8 cellular contexts compared by ENCODE assay signal in the genomic region with DNA sequence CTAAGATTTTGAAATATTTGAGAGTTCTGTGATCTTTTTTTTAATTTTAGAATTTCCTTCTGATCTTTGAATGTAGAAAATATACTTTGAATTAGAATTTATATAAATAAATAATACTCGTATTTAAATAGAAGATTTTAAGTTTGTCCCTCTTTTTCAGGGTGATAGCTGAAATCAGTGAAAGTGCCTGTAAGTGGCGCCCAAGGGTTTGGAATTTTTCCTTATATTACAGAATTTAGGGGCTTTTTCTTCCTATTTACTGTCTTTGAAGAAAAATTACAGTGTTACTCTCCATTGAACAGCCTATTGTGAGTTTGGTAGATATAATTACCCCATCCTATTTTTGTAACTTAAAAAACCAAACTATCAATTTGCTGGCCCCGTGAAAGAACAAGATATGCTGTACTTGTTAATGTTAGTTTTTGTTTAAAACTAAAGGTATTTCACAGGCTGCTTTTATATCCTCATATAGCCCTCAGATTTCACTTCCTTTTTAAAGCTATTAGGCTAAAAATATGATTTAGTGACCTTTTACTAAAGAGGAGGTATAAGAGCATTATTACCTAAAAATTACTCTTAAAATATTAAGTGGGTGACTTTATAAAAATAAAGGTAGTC. TPM values are rescaled to one million over a fixed set of nuclear protein-coding genes. Genes with fewer than 3 reads are reported as not detected.
DNase-seq lines count a peak whose midpoint lies in the region; ATAC-seq and TF ChIP-seq lines count a peak whose summit lies in the region.

No MANE protein-coding gene starts in this region.

- no peaks in the 10 kb centered on the region for H3K36me3 Mint-ChIP-seq in neural crest cell (ENCODE audit: low read depth)

- TF ChIP-seq CTCF in DND-41 (IDR thresholded peaks at IDR 0.05; ENCODE audit: borderline replicate concordance, extremely low read depth, low read length, poor library complexity, severe bottlenecking) (peak; percentile 22), neural crest cell (conservative IDR thresholded peaks at IDR 0.05) (peak; percentile 46)

- no peak overlapping the region for H3K27ac Mint-ChIP-seq in neural crest cell (ENCODE audit: unreplicated experiment)

- no peak overlapping the region for H3K9ac ChIP-seq in DND-41 (ENCODE audit: low read depth, low read length)

- H2AFZ ChIP-seq in DND-41 (ENCODE audit: low read depth, low read length): no peak overlapping the region

- H4K20me1 ChIP-seq in DND-41 (ENCODE audit: insufficient read depth, low read length): peaks cover 18% of the 10 kb centered on the region; the same call in 1 of the 2 replicates

- no peaks in the 10 kb centered on the region for H3K79me2 ChIP-seq in DND-41 (ENCODE audit: insufficient read depth, low read length)

- no peaks in the 10 kb centered on the region for H3K9me3 Mint-ChIP-seq in neural crest cell

- H3K36me3 ChIP-seq in DND-41 (ENCODE audit: insufficient read depth, low read length): no peaks in the 10 kb centered on the region

- peaks cover 20% of the 10 kb centered on the region for H3K4me1 ChIP-seq in DND-41 (ENCODE audit: insufficient read depth, low read length)

- no peak overlapping the region for H3K4me3 ChIP-seq in DND-41 (ENCODE audit: low read depth in 1 of 2, low read length in 2 of 2)

- peak overlapping the region; percentile 69 for H3K4me3 Mint-ChIP-seq in neural crest cell

- H3K27me3 Mint-ChIP-seq in neural crest cell (ENCODE audit: low read depth): peaks cover 15% of the 10 kb centered on the region

- H3K9me3 ChIP-seq in DND-41 (ENCODE audit: insufficient read depth, low read length, severe bottlenecking): no peaks in the 10 kb centered on the region

- peaks cover 51% of the 10 kb centered on the region for H3K4me1 Mint-ChIP-seq in neural crest cell

- ATAC-seq in DND-41 (ENCODE audit: insufficient read depth, low read depth) (no peak), HG03159 (IDR thresholded peaks at IDR 0.05; ENCODE audit: unreplicated experiment) (no peak)

- H3K27me3 ChIP-seq in DND-41 (ENCODE audit: insufficient read depth, low read length, poor library complexity): peaks cover 40% of the 10 kb centered on the region

- H3K4me2 ChIP-seq in DND-41 (ENCODE audit: insufficient read depth, low read length): no peak overlapping the region

- H3K27ac ChIP-seq in DND-41 (ENCODE audit: low read length): no peak overlapping the region

- DNase-seq in DND-41 (no peak), NAMALWA (ENCODE audit: low spot score) (peak; percentile 24), dermis blood vessel endothelial cell (peak; percentile 66), neural crest cell (ENCODE audit: low read depth, low spot score) (no peak), T1000 (lab: John Stamatoyannopoulos, UW) (no peak), NCI-H524 (lab: John Stamatoyannopoulos, UW) (no peak)
- no peak for DNase-seq in activated effector memory CD4-positive, alpha-beta T cell treated with anti-CD3 and anti-CD28 coated beads, Interleukin-2, amount 50 U/mL, for 16 hours

RNA-seq across cellular contexts. Expression of a gene that starts 3.2 kb away (rescaled TPM):
- total RNA-seq in dermis blood vessel endothelial cell: 50.5 and 55.1 TPM in 2 replicates
- 26.3 and 27.9 TPM in 2 replicates for total RNA-seq in neural crest cell

Comparison
In these comparisons a context has a peak if more than half of its experiments do, and no peak if none do; other contexts are left out.
1. DNase-seq: peak in NAMALWA (single experiment) and dermis blood vessel endothelial cell (single experiment); none in DND-41 (single experiment), neural crest cell (single experiment), T1000 (single experiment), activated effector memory CD4-positive, alpha-beta T cell treated with anti-CD3 and anti-CD28 coated beads, Interleukin-2, amount 50 U/mL, for 16 hours (single experiment) and NCI-H524 (0 of 2).